In genomic region chr12:8231666-8232608, GRCh38 we compare ENCODE assay signal across 9 cellular contexts. TPM values are rescaled to one million over a fixed set of nuclear protein-coding genes. Genes with fewer than 3 reads are reported as not detected.
A peak's percentile ranks its signal among the peaks of the same experiment; 100 is the strongest.
DNase-seq lines count a peak whose midpoint lies in the region; ATAC-seq, FAIRE-seq and TF ChIP-seq lines count a peak whose summit lies in the region.
"Not testable (repeated sequence)": the region's sequence is repeated elsewhere in the genome, so short reads cannot be mapped to it uniquely, and the experiment has no call there.
"Had no signal": no experiment of that assay in that cellular context is flagged by ENCODE, and none has a peak within 500 bp of the region (broad histone marks: within the 10 kb centered on the region; RNA-seq: fewer than 3 reads in every experiment).

No MANE protein-coding gene starts in this region.

- DNase-seq in GM10248 (ENCODE audit: extremely low spot score), result not testable (repeated sequence)
- DNase-seq in NCI-H1694 (lab: John Stamatoyannopoulos, UW) (peak; percentile 17), UCSD-AML1 (lab: John Stamatoyannopoulos, UW; ENCODE audit: unreplicated experiment) (peak; percentile 49), activated gamma-delta T cell (lab: John Stamatoyannopoulos, UW) (peak; percentile 25), endothelial cell of umbilical vein (ENCODE audit: low read depth, low spot score) (peak; percentile 8), lung (ENCODE audit: low spot score) (peak; percentile 78), ureter (ENCODE audit: low spot score) (peak; percentile 76)
- peak; percentile 54 to 67 for DNase-seq in stimulated activated CD4-positive, alpha-beta T cell treated with anti-CD3 and anti-CD28 coated beads, Interleukin-15, amount 100 ng/mL, for 48 hours (ENCODE audit: low read depth in 2 of 2)

- not testable (repeated sequence) for H3K9me1 ChIP-seq in endothelial cell of umbilical vein (replicated peaks; ENCODE audit: control insufficient read depth, extremely low read depth, insufficient read depth, low read length)

- H3K79me2 ChIP-seq in endothelial cell of umbilical vein (ENCODE audit: control insufficient read depth, insufficient read depth, low read length), result not testable (repeated sequence)

- not testable (repeated sequence) for H3K9ac ChIP-seq in endothelial cell of umbilical vein (replicated peaks; ENCODE audit: extremely low read depth, insufficient read depth, low read length)

- CTCF ChIA-PET in GM10248 (lab: Yijun Ruan, JAX) (interaction anchor here (0.9 to 3.3 kb wide), 10 partner anchors 11 to 369 kb away, joined by 3 to 29 read pairs (median 4); partner anchors contain the start of genes C3AR1 and FOXJ2), endothelial cell of umbilical vein (lab: Charles Lee) (interaction anchor here (0.6 to 3.5 kb wide), 11 partner anchors 12 to 299 kb away, joined by 3 to 84 read pairs (median 4); partner anchors contain the start of gene ZNF705A)

- H3K27me3 ChIP-seq in endothelial cell of umbilical vein (ENCODE audit: control insufficient read depth in 2 of 2, insufficient read depth in 2 of 2, low read length in 2 of 2); lung (ENCODE audit: control insufficient read depth, insufficient read depth): not testable (repeated sequence)

- TF ChIP-seq POLR2A in endothelial cell of umbilical vein (IDR thresholded peaks at IDR 0.05; ENCODE audit: low read depth, low read length), result not testable (repeated sequence)

- ATAC-seq in lung (ENCODE audit: insufficient read depth, low FRiP score), result not testable (repeated sequence)

- not testable (repeated sequence) for BruUV-seq in endothelial cell of umbilical vein (replicated peaks; lab: Mats Ljungman, UMichigan)

- not testable (repeated sequence) for H3K36me3 ChIP-seq in endothelial cell of umbilical vein (ENCODE audit: control insufficient read depth in 2 of 2, extremely low read depth in 1 of 2, insufficient read depth in 2 of 2, low read length in 2 of 2); lung (ENCODE audit: control insufficient read depth in 2 of 2, insufficient read depth in 2 of 2, low read length in 2 of 2)

- not testable (repeated sequence) for H3K27ac ChIP-seq in endothelial cell of umbilical vein (ENCODE audit: insufficient read depth, low read depth, low read length); lung (ENCODE audit: low read depth in 1 of 2, low read length in 1 of 2)

- intact Hi-C loops in endothelial cell of umbilical vein (cut with micrococcal nuclease), result loop anchor here (1.0 kb wide), 1 partner anchor 124 kb away; no protein-coding TSS in a partner anchor

- 34 to 37% methylated on average over 22 of the region's 22 CpGs for WGBS in lung, 2 donors

- TF ChIP-seq CTCF in GM10248 (IDR thresholded peaks at IDR 0.05; ENCODE audit: control extremely low read depth, extremely low read depth, low read depth, missing control alignments) (peak; percentile 76), endothelial cell of umbilical vein (IDR thresholded peaks at IDR 0.05; ENCODE audit: extremely low read depth in 1 of 2, insufficient read depth in 1 of 2, low read depth in 1 of 2, low read length in 2 of 2) (peak; percentile 58 to 64)
- not testable (repeated sequence) for TF ChIP-seq CTCF in lung (IDR thresholded peaks at IDR 0.05; ENCODE audit: control extremely low read depth, extremely low read depth)

- not testable (repeated sequence) for H2AFZ ChIP-seq in endothelial cell of umbilical vein (ENCODE audit: low read depth, low read length)

- not testable (repeated sequence) for H3K9me3 ChIP-seq in endothelial cell of umbilical vein (replicated peaks; ENCODE audit: control insufficient read depth, insufficient read depth, low read length); lung (ENCODE audit: control insufficient read depth in 2 of 2, insufficient read depth in 1 of 2, low read length in 1 of 2)

- H4K20me1 ChIP-seq in endothelial cell of umbilical vein (replicated peaks; ENCODE audit: control insufficient read depth, extremely low read depth, insufficient read depth, low read length), result not testable (repeated sequence)

- POLR2A ChIA-PET in GM10248 (lab: Yijun Ruan, JAX); endothelial cell of umbilical vein (lab: Charles Lee): not testable (repeated sequence)

- not testable (repeated sequence) for H3K4me1 ChIP-seq in endothelial cell of umbilical vein (ENCODE audit: control insufficient read depth, extremely low read depth, insufficient read depth, low read length); lung (ENCODE audit: control insufficient read depth in 2 of 2, insufficient read depth in 2 of 2, low read length in 2 of 2)

- not testable (repeated sequence) for FAIRE-seq in endothelial cell of umbilical vein (lab: Jason Lieb, UNC)

- dilution Hi-C loops in endothelial cell of umbilical vein (cut with MboI; ENCODE audit: extremely low pct_ligation_motif_present, low sequenced_read_pairs), result not testable (repeated sequence)

- not testable (repeated sequence) for H3K4me2 ChIP-seq in endothelial cell of umbilical vein (ENCODE audit: insufficient read depth, low read length)

- not testable (repeated sequence) for H3K4me3 ChIP-seq in endothelial cell of umbilical vein (replicated peaks in 1 of 3; ENCODE audit: insufficient read depth in 1 of 3, low read depth in 1 of 3, low read length in 3 of 3); lung

RNA-seq across cellular contexts. Expression of gene FAM90A1, which starts 4.5 kb away (rescaled TPM):
- total RNA-seq in endothelial cell of umbilical vein, result not detected in 2 replicates
- polyA plus RNA-seq in endothelial cell of umbilical vein, result 0.10 and 0.13 TPM in 2 replicates
- 0.10 and 0.13 TPM in 2 replicates for polyA plus RNA-seq in endothelial cell of umbilical vein (2011; cell fraction: cytosol; rRNA removed)
- polyA plus RNA-seq in endothelial cell of umbilical vein (2011; cell fraction: nucleus; rRNA removed), result 0.06 TPM in 1 of 2 replicates, not detected in the other
- polyA plus RNA-seq in endothelial cell of umbilical vein (2012), result 0.08 and 0.12 TPM in 2 replicates
- polyA minus RNA-seq in endothelial cell of umbilical vein, result not detected in 2 replicates
- polyA minus RNA-seq in endothelial cell of umbilical vein (2011; cell fraction: cytosol; rRNA and poly(A)+ RNA removed), result not detected
- not detected in 2 replicates for polyA minus RNA-seq in endothelial cell of umbilical vein (2011; cell fraction: nucleus; rRNA and poly(A)+ RNA removed)
- total RNA-seq in lung, result under 1 TPM; 0.14 to 0.58 TPM
- under 1 TPM; 0.24 to 0.35 TPM for polyA plus RNA-seq in lung
- 0.65 TPM for total RNA-seq in ureter
- total RNA-seq: dermis microvascular lymphatic vessel endothelial cell had no signal
